In genomic region chr3:73746610-73747009, GRCh38 we compare ENCODE assay signal across 15 cellular contexts.
A peak's percentile ranks its signal among the peaks of the same experiment; 100 is the strongest.
DNase-seq lines count a peak whose midpoint lies in the region; ATAC-seq and TF ChIP-seq lines count a peak whose summit lies in the region.
"Had no signal": no experiment of that assay in that cellular context is flagged by ENCODE, and none has a peak within 500 bp of the region (broad histone marks: within the 10 kb centered on the region; RNA-seq: fewer than 3 reads in every experiment).

No MANE protein-coding gene starts in this region.

- H3K27me3 ChIP-seq in BE2C (no peaks in the 10 kb centered on the region), foreskin keratinocyte (no peaks in the 10 kb centered on the region)
- H3K27me3 ChIP-seq in effector memory CD4-positive, alpha-beta T cell (replicated peaks; ENCODE audit: control insufficient read depth, insufficient read depth, low read length, poor library complexity, severe bottlenecking), result no peaks in the 10 kb centered on the region
- H3K27me3 ChIP-seq: SJSA1 had no signal

- no peak for ATAC-seq in SK-N-SH treated with all-trans-retinoic acid at 6 μM for 48 hours
- peak; percentile 94 for ATAC-seq in foreskin keratinocyte
- no peak for ATAC-seq in GM18502 (IDR thresholded peaks at IDR 0.05; ENCODE audit: poor library complexity, unreplicated experiment)
- ATAC-seq in GM18870 (IDR thresholded peaks at IDR 0.05; ENCODE audit: unreplicated experiment), result no peak
- ATAC-seq: GM12878 had no signal

- no peak for TF ChIP-seq CTCF in BE2C (IDR thresholded peaks at IDR 0.05; ENCODE audit: low read depth, low read length)
- no peak for TF ChIP-seq CTCF in foreskin keratinocyte (conservative IDR thresholded peaks at IDR 0.05)

- no peaks in the 10 kb centered on the region for H3K36me3 ChIP-seq in BE2C
- H3K36me3 ChIP-seq in effector memory CD4-positive, alpha-beta T cell (ENCODE audit: control insufficient read depth, insufficient read depth, low read length), result no peaks in the 10 kb centered on the region
- H3K36me3 ChIP-seq: HAP-1, SJSA1 had no signal

- H3K9me3 ChIP-seq in BE2C, result no peaks in the 10 kb centered on the region
- H3K9me3 ChIP-seq in effector memory CD4-positive, alpha-beta T cell (ENCODE audit: control insufficient read depth, low read length), result no peaks in the 10 kb centered on the region
- H3K9me3 ChIP-seq: Caco-2, HAP-1, SJSA1 had no signal

- H3K27ac ChIP-seq in foreskin keratinocyte, result no peak overlapping the region
- no peak overlapping the region for H3K27ac ChIP-seq in effector memory CD4-positive, alpha-beta T cell (ENCODE audit: insufficient read depth, low read length, poor library complexity, severe bottlenecking)
- H3K27ac ChIP-seq: SJSA1 had no signal

- H3K4me1 ChIP-seq in BE2C (peaks cover 4% of the 10 kb centered on the region; the same call in 1 of the 2 replicates), foreskin keratinocyte (peaks cover 9% of the 10 kb centered on the region)
- H3K4me1 ChIP-seq in effector memory CD4-positive, alpha-beta T cell (ENCODE audit: control insufficient read depth, insufficient read depth, low read length, poor library complexity, severe bottlenecking), result no peaks in the 10 kb centered on the region
- H3K4me1 ChIP-seq: Caco-2, HAP-1 had no signal

- H3K4me3 ChIP-seq in BE2C (ENCODE audit: low read depth, low read length), result no peak overlapping the region
- no peak overlapping the region for H3K4me3 ChIP-seq in effector memory CD4-positive, alpha-beta T cell (ENCODE audit: insufficient read depth, low read depth, low read length, poor library complexity, severe bottlenecking)
- H3K4me3 ChIP-seq: GM12878, HAP-1, SJSA1 had no signal

- DNase-seq in BE2C, result peak; percentile 24
- peak; percentile 38 for DNase-seq in NCI-H1105 (lab: John Stamatoyannopoulos, UW)
- DNase-seq in foreskin keratinocyte, result peak; percentile 76 to 87
- DNase-seq in activated CD8-positive, alpha-beta memory T cell treated with anti-CD3 and anti-CD28 coated beads, Interleukin-2, amount 50 U/mL, for 48 hours, result no peak
- DNase-seq in effector memory CD4-positive, alpha-beta T cell, result no peak
- DNase-seq: Caco-2, NCI-H1694 treated with DMSO at 0.1 percent for 48 hours, NCI-H510A, RPMI8226 had no signal

TF ChIP-seq in SK-N-SH treated with all-trans-retinoic acid at 6 μM for 48 hours, 23 proteins besides CTCF, POLR2A, EP300 and RAD21:
- TF ChIP-seq ZFP3 (CRISPR knock-in tag; IDR thresholded peaks at IDR 0.05), result no peak
- TF ChIP-seq ESRRG (CRISPR knock-in tag; IDR thresholded peaks at IDR 0.05), result no peak
- TF ChIP-seq OSR1 (CRISPR knock-in tag; IDR thresholded peaks at IDR 0.05), result no peak
- no peak for TF ChIP-seq ZNF565 (CRISPR knock-in tag; conservative IDR thresholded peaks at IDR 0.05; ENCODE audit: low read depth)
- no peak for TF ChIP-seq GLIS3 (CRISPR knock-in tag; IDR thresholded peaks at IDR 0.05)
- TF ChIP-seq CREB5 (CRISPR knock-in tag; IDR thresholded peaks at IDR 0.05; ENCODE audit: low read depth), result no peak
- peak; percentile 60; the same call in 1 of the 2 replicates for TF ChIP-seq TCF4 (CRISPR knock-in tag; IDR thresholded peaks at IDR 0.05; ENCODE audit: borderline replicate concordance)
- TF ChIP-seq SNAI2 (CRISPR knock-in tag; IDR thresholded peaks at IDR 0.05), result no peak
- TF ChIP-seq, protein P1, sequence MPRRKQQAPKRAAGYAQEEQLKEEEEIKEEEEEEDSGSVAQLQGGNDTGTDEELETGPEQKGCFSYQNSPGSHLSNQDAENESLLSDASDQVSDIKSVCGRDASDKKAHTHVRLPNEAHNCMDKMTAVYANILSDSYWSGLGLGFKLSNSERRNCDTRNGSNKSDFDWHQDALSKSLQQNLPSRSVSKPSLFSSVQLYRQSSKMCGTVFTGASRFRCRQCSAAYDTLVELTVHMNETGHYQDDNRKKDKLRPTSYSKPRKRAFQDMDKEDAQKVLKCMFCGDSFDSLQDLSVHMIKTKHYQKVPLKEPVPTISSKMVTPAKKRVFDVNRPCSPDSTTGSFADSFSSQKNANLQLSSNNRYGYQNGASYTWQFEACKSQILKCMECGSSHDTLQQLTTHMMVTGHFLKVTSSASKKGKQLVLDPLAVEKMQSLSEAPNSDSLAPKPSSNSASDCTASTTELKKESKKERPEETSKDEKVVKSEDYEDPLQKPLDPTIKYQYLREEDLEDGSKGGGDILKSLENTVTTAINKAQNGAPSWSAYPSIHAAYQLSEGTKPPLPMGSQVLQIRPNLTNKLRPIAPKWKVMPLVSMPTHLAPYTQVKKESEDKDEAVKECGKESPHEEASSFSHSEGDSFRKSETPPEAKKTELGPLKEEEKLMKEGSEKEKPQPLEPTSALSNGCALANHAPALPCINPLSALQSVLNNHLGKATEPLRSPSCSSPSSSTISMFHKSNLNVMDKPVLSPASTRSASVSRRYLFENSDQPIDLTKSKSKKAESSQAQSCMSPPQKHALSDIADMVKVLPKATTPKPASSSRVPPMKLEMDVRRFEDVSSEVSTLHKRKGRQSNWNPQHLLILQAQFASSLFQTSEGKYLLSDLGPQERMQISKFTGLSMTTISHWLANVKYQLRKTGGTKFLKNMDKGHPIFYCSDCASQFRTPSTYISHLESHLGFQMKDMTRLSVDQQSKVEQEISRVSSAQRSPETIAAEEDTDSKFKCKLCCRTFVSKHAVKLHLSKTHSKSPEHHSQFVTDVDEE (CRISPR knock-in tag; IDR thresholded peaks at IDR 0.05), result peak; percentile 46; the same call in 1 of the 2 replicates

Comparison
In these comparisons a context has a peak if more than half of its experiments do, and no peak if none do; other contexts are left out.
1. DNase-seq: peak in BE2C (single experiment), NCI-H1105 (single experiment) and foreskin keratinocyte (2 of 2); none in activated CD8-positive, alpha-beta memory T cell treated with anti-CD3 and anti-CD28 coated beads, Interleukin-2, amount 50 U/mL, for 48 hours (single experiment) and effector memory CD4-positive, alpha-beta T cell (0 of 3).